In the genomic region with DNA sequence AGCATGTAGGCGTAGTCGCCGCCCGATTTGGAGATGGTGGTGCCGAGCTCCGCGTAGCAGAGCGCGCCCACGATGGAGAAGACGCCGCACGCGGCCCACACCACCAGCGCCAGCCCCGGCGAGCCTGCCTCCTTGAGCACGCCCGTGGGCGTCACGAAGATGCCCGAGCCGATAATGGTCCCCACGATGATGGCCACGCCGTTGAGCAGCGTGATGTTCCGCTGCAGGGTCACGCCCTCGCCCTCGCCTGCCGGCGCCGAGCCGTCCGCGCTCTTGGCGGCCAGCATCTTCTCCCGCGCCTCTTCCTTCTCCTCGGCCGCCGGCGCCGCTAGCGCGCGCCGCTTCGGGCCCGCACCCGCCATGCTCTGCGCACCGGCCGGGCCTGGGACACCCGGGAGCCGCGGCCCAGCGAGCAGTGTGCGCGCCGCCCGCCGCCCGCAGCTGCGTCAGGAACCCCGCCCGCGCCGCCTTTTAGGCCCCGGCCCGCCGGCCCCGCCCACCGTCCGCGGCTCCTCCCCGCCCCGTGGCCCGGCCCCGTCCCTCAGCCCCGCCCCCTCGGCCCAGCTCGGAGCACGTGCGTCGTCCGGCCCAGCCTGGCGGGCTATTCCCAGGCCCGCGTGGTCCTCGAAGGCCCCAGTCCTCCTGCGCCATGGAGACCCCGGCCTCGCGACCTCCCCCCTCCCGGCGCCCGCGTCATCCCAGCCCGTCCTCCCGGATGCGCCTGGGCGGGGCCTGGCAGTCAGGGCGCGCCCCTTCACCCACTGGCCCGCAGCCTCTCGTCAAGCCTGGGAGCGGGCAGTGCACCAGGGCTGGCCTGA, we compare ENCODE assay signal across 1 cellular context.
TF ChIP-seq lines count a peak whose summit lies in the region.
"Not testable (repeated sequence)": the region's sequence is repeated elsewhere in the genome, so short reads cannot be mapped to it uniquely, and the experiment has no call there.

Gene SLC7A5 (minus strand): TSS at position 447 of the 818 bp plus-strand sequence. CDS start 85 bp downstream, at position 362.

TF ChIP-seq in HepG2, 621 proteins besides CTCF, POLR2A, EP300 and RAD21 (continued from another document and continues in another):
- not testable (repeated sequence) for TF ChIP-seq HNF1A (IDR thresholded peaks at IDR 0.05; ENCODE audit: low read depth); SOX6 (IDR thresholded peaks at IDR 0.05)
- TF ChIP-seq HNF1A (CRISPR knock-in tag; IDR thresholded peaks at IDR 0.05; ENCODE audit: borderline replicate concordance) (peak; percentile 37; the same call in 1 of the 2 replicates), NRL (CRISPR knock-in tag; IDR thresholded peaks at IDR 0.05; ENCODE audit: borderline replicate concordance) (peak; percentile 87; the same call in 1 of the 2 replicates), RFXAP (CRISPR knock-in tag; IDR thresholded peaks at IDR 0.05; ENCODE audit: borderline replicate concordance) (peak; percentile 58; the same call in 1 of the 2 replicates), ZNF33B (CRISPR knock-in tag; IDR thresholded peaks at IDR 0.05) (peak; percentile 96), ZNF274 (CRISPR knock-in tag; IDR thresholded peaks at IDR 0.05) (peak; percentile 98), MED8 (CRISPR knock-in tag; IDR thresholded peaks at IDR 0.05; ENCODE audit: insufficient replicate concordance) (peak; percentile 79), HES4 (CRISPR knock-in tag; IDR thresholded peaks at IDR 0.05; ENCODE audit: borderline replicate concordance) (peak; percentile 98), GATAD1 (CRISPR knock-in tag; IDR thresholded peaks at IDR 0.05) (peak; percentile 69), REXO4 (CRISPR knock-in tag; IDR thresholded peaks at IDR 0.05; ENCODE audit: borderline replicate concordance) (peak; percentile 93), IRF1 (CRISPR knock-in tag; IDR thresholded peaks at IDR 0.05; ENCODE audit: low read depth) (0 out of 2 replicates have a peak, but pooled peaks have one; percentile 88), HINFP (CRISPR knock-in tag; IDR thresholded peaks at IDR 0.05; ENCODE audit: low read depth) (peak; percentile 90; the same call in 1 of the 2 replicates), SOX6 (CRISPR knock-in tag; IDR thresholded peaks at IDR 0.05) (0 out of 2 replicates have a peak, but pooled peaks have one; percentile 18), POGZ (CRISPR knock-in tag; IDR thresholded peaks at IDR 0.05) (peak; percentile 39), ARNTL (CRISPR knock-in tag; IDR thresholded peaks at IDR 0.05) (peak; percentile 81), TFE3 (CRISPR knock-in tag; IDR thresholded peaks at IDR 0.05) (peak; percentile 85), FOSL2 (CRISPR knock-in tag; IDR thresholded peaks at IDR 0.05) (peak; percentile 53), THAP11 (CRISPR knock-in tag; IDR thresholded peaks at IDR 0.05) (peak; percentile 72), NKX3-1 (CRISPR knock-in tag; IDR thresholded peaks at IDR 0.05) (peak; percentile 90; the same call in 1 of the 2 replicates), MAZ (IDR thresholded peaks at IDR 0.05; ENCODE audit: borderline replicate concordance, low read depth, low read length) (peak; percentile 40; the same call in 1 of the 2 replicates), MAZ (CRISPR knock-in tag; IDR thresholded peaks at IDR 0.05; ENCODE audit: low read depth) (peak; percentile 87), REPIN1 (CRISPR knock-in tag; IDR thresholded peaks at IDR 0.05; ENCODE audit: borderline replicate concordance, low read depth) (peak; percentile 73), BORCS8-MEF2B (CRISPR knock-in tag; IDR thresholded peaks at IDR 0.05) (peak; percentile 95), ZNF570 (CRISPR knock-in tag; IDR thresholded peaks at IDR 0.05; ENCODE audit: borderline replicate concordance) (peak; percentile 72; the same call in 1 of the 2 replicates), MXI1 (IDR thresholded peaks at IDR 0.05; ENCODE audit: borderline replicate concordance, low read depth, low read length) (peak; percentile 79; the same call in 1 of the 3 replicates), ARHGAP35 (CRISPR knock-in tag; IDR thresholded peaks at IDR 0.05; ENCODE audit: borderline replicate concordance) (peak; percentile 93; the same call in 1 of the 2 replicates), ZMAT3 (CRISPR knock-in tag; conservative IDR thresholded peaks at IDR 0.05) (peak; percentile 97), CAMTA2 (CRISPR knock-in tag; IDR thresholded peaks at IDR 0.05; ENCODE audit: borderline replicate concordance) (peak; percentile 79; the same call in 1 of the 2 replicates), ZNF678 (CRISPR knock-in tag; IDR thresholded peaks at IDR 0.05) (peak; percentile 86; the same call in 1 of the 2 replicates), ZFP90 (CRISPR knock-in tag; IDR thresholded peaks at IDR 0.05; ENCODE audit: borderline replicate concordance) (peak; percentile 30; the same call in 1 of the 2 replicates), HDAC1 (CRISPR knock-in tag; IDR thresholded peaks at IDR 0.05) (peak; percentile 51), MIER3 (CRISPR knock-in tag; IDR thresholded peaks at IDR 0.05; ENCODE audit: borderline replicate concordance) (peak; percentile 28; the same call in 1 of the 2 replicates), HOXA9 (CRISPR knock-in tag; IDR thresholded peaks at IDR 0.05; ENCODE audit: borderline replicate concordance) (peak; percentile 96), KDM2A (CRISPR knock-in tag; IDR thresholded peaks at IDR 0.05; ENCODE audit: borderline replicate concordance, low read depth) (peak; percentile 55), CENPT (CRISPR knock-in tag; IDR thresholded peaks at IDR 0.05; ENCODE audit: low read depth) (peak; percentile 68; the same call in 1 of the 2 replicates)
- TF ChIP-seq, protein P1, sequence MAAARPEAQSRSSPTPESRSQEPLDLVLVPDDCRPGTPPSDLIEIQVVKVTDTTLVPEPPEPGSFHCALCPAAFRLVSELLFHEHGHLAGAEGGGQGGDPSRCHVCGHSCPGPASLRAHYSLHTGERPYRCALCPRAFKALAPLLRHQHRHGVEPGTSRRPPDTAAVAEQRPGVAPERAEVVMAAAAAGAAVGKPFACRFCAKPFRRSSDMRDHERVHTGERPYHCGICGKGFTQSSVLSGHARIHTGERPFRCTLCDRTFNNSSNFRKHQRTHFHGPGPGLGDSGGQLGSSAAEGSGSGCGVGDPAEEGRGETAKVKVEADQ (CRISPR knock-in tag; IDR thresholded peaks at IDR 0.05; ENCODE audit: borderline replicate concordance), result peak; percentile 67; the same call in 1 of the 2 replicates
- TF ChIP-seq, protein P2, sequence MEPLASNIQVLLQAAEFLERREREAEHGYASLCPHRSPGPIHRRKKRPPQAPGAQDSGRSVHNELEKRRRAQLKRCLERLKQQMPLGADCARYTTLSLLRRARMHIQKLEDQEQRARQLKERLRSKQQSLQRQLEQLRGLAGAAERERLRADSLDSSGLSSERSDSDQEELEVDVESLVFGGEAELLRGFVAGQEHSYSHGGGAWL (CRISPR knock-in tag; IDR thresholded peaks at IDR 0.05), result peak; percentile 90
- TF ChIP-seq, protein P3, sequence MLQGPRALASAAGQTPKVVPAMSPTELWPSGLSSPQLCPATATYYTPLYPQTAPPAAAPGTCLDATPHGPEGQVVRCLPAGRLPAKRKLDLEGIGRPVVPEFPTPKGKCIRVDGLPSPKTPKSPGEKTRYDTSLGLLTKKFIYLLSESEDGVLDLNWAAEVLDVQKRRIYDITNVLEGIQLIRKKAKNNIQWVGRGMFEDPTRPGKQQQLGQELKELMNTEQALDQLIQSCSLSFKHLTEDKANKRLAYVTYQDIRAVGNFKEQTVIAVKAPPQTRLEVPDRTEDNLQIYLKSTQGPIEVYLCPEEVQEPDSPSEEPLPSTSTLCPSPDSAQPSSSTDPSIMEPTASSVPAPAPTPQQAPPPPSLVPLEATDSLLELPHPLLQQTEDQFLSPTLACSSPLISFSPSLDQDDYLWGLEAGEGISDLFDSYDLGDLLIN (CRISPR knock-in tag; IDR thresholded peaks at IDR 0.05; ENCODE audit: borderline replicate concordance), result 0 out of 2 replicates have a peak, but pooled peaks have one; percentile 8
- TF ChIP-seq, protein P4, sequence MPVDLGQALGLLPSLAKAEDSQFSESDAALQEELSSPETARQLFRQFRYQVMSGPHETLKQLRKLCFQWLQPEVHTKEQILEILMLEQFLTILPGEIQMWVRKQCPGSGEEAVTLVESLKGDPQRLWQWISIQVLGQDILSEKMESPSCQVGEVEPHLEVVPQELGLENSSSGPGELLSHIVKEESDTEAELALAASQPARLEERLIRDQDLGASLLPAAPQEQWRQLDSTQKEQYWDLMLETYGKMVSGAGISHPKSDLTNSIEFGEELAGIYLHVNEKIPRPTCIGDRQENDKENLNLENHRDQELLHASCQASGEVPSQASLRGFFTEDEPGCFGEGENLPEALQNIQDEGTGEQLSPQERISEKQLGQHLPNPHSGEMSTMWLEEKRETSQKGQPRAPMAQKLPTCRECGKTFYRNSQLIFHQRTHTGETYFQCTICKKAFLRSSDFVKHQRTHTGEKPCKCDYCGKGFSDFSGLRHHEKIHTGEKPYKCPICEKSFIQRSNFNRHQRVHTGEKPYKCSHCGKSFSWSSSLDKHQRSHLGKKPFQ (CRISPR knock-in tag; IDR thresholded peaks at IDR 0.05; ENCODE audit: insufficient replicate concordance), result peak; percentile 69
- TF ChIP-seq, protein P5, sequence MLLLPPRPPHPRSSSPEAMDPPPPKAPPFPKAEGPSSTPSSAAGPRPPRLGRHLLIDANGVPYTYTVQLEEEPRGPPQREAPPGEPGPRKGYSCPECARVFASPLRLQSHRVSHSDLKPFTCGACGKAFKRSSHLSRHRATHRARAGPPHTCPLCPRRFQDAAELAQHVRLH (CRISPR knock-in tag; IDR thresholded peaks at IDR 0.05; ENCODE audit: borderline replicate concordance, low read depth), result peak; percentile 92
